In genomic region chr2:122244830-122245229, GRCh38 we compare ENCODE assay signal across 31 cellular contexts.
"Had no signal": no experiment of that assay in that cellular context is flagged by ENCODE, and none has a peak within 500 bp of the region (broad histone marks: within the 10 kb centered on the region; RNA-seq: fewer than 3 reads in every experiment).

No MANE protein-coding gene starts in this region.

- H3K4me3 Mint-ChIP-seq: activated B cell treated with CpG ODN at 0.5 μM for 24 hours; activated CD4-positive, alpha-beta T cell treated with anti-CD3 and anti-CD28 coated beads for 36 hours; activated naive CD8-positive, alpha-beta T cell; activated T-cell treated with anti-CD3 and anti-CD28 coated beads, Interleukin-2, amount 50 U/mL, for 4 hours; central memory CD8-positive, alpha-beta T cell; endodermal cell; naive thymus-derived CD4-positive, alpha-beta T cell; neural crest cell; stimulated activated memory B cell treated with anti-CD40 and anti-IgM and Interleukin-4, amounts not matched to agents 10 μg/mL and 1 μg/mL and 100 μg/mL, for 72 hours had no signal

- H3K27me3 ChIP-seq: adrenal gland, ascending aorta, brain microvascular endothelial cell, esophagus squamous epithelium, sigmoid colon, transverse colon had no signal

- H3K4me1 ChIP-seq: adrenal gland, ascending aorta, esophagus squamous epithelium, gastrocnemius medialis, sigmoid colon, stomach, transverse colon had no signal

- H3K36me3 Mint-ChIP-seq: activated naive CD8-positive, alpha-beta T cell; naive thymus-derived CD4-positive, alpha-beta T cell; stimulated activated memory B cell treated with anti-CD40 and anti-IgM and Interleukin-4, amounts not matched to agents 10 μg/mL and 1 μg/mL and 100 μg/mL, for 72 hours had no signal

- H3K9me3 Mint-ChIP-seq: activated B cell treated with CpG ODN at 0.5 μM for 24 hours; activated T-cell treated with anti-CD3 and anti-CD28 coated beads, Interleukin-2, amount 50 U/mL, for 4 hours; activated T-helper 2 cell treated with anti-CD3 and anti-CD28 coated beads, Interferon-gamma antibody, Interleukin-2, Interleukin-4, amounts not matched to agents 10 μg/mL and 5 μg/mL and 100 μg/mL, durations not matched to agents 14 hours and 24 hours and 36 hours; endodermal cell; neural crest cell; stimulated activated memory B cell treated with anti-CD40 and anti-IgM and Interleukin-4, amounts not matched to agents 10 μg/mL and 1 μg/mL and 100 μg/mL, for 72 hours had no signal

- H3K27ac ChIP-seq: adrenal gland, ascending aorta, brain microvascular endothelial cell, coronary artery, esophagus squamous epithelium, gastrocnemius medialis, sigmoid colon, stomach, transverse colon had no signal

- H3K9me3 ChIP-seq: adrenal gland, ascending aorta, esophagus squamous epithelium, gastrocnemius medialis, sigmoid colon, stomach, transverse colon had no signal

- H3K27ac Mint-ChIP-seq: activated B cell treated with CpG ODN at 0.5 μM for 24 hours; activated CD4-positive, alpha-beta T cell treated with anti-CD3 and anti-CD28 coated beads for 36 hours; activated naive CD8-positive, alpha-beta T cell; activated T-helper 2 cell treated with anti-CD3 and anti-CD28 coated beads, Interferon-gamma antibody, Interleukin-2, Interleukin-4, amounts not matched to agents 10 μg/mL and 5 μg/mL and 100 μg/mL, durations not matched to agents 14 hours and 24 hours and 36 hours; endodermal cell; naive thymus-derived CD4-positive, alpha-beta T cell; stimulated activated memory B cell treated with anti-CD40 and anti-IgM and Interleukin-4, amounts not matched to agents 10 μg/mL and 1 μg/mL and 100 μg/mL, for 72 hours had no signal

- H3K27me3 Mint-ChIP-seq: central memory CD8-positive, alpha-beta T cell; stimulated activated memory B cell treated with anti-CD40 and anti-IgM and Interleukin-4, amounts not matched to agents 10 μg/mL and 1 μg/mL and 100 μg/mL, for 72 hours had no signal

- H3K36me3 ChIP-seq: adrenal gland, ascending aorta, brain microvascular endothelial cell, esophagus squamous epithelium, gastrocnemius medialis, sigmoid colon, stomach, transverse colon had no signal

- DNase-seq: activated B cell treated with CpG ODN at 0.5 μM for 24 hours; activated CD4-positive, alpha-beta T cell treated with anti-CD3 and anti-CD28 coated beads for 36 hours; activated CD4-positive, alpha-beta T cell treated with anti-CD3 and anti-CD28 coated beads, Interleukin-2, amount 50 U/mL, for 4 hours; activated CD8-positive, alpha-beta memory T cell treated with anti-CD3 and anti-CD28 coated beads, Interleukin-2, amount 50 U/mL, for 48 hours; activated naive CD4-positive, alpha-beta T cell; activated T-cell treated with anti-CD3 and anti-CD28 coated beads, Interleukin-2, amount 50 U/mL, for 4 hours; adrenal gland; brain microvascular endothelial cell; endodermal cell; esophagus squamous epithelium; gastrocnemius medialis; head of caudate nucleus; hypothalamus; islet precursor cell; naive thymus-derived CD4-positive, alpha-beta T cell; occipital lobe; retina; sigmoid colon; stimulated activated CD4-positive, alpha-beta T cell treated with anti-CD3 and anti-CD28 coated beads, Interleukin-15, amount 100 ng/mL, for 24 hours; stomach; T1000; transverse colon had no signal

- H3K4me1 Mint-ChIP-seq: activated B cell treated with CpG ODN at 0.5 μM for 24 hours; activated CD4-positive, alpha-beta T cell treated with anti-CD3 and anti-CD28 coated beads for 36 hours; central memory CD8-positive, alpha-beta T cell; naive thymus-derived CD4-positive, alpha-beta T cell; neural crest cell; stimulated activated memory B cell treated with anti-CD40 and anti-IgM and Interleukin-4, amounts not matched to agents 10 μg/mL and 1 μg/mL and 100 μg/mL, for 72 hours had no signal

- H3K4me3 ChIP-seq: adrenal gland, ascending aorta, coronary artery, esophagus squamous epithelium, gastrocnemius medialis, lung, sigmoid colon, smooth muscle cell, stomach, transverse colon had no signal
